24 cellular contexts compared by ENCODE assay signal in genomic region chrX:20680998-20681397, GRCh38.
DNase-seq lines count a peak whose midpoint lies in the region; ATAC-seq and TF ChIP-seq lines count a peak whose summit lies in the region.
"Had no signal": no experiment of that assay in that cellular context is flagged by ENCODE, and none has a peak within 500 bp of the region (broad histone marks: within the 10 kb centered on the region; RNA-seq: fewer than 3 reads in every experiment).

No MANE protein-coding gene starts in this region.

- no peaks in the 10 kb centered on the region for H4K20me1 ChIP-seq in osteoblast (ENCODE audit: insufficient read depth, low read length)

- no peak overlapping the region for H3K27ac ChIP-seq in osteoblast (ENCODE audit: low read depth, low read length)
- H3K27ac ChIP-seq: HL-60 had no signal

- H3K27ac Mint-ChIP-seq in osteocyte (ENCODE audit: unreplicated experiment): no peak overlapping the region
- H3K27ac Mint-ChIP-seq: activated T-helper 2 cell treated with anti-CD3 and anti-CD28 coated beads, Interferon-gamma antibody, Interleukin-2, Interleukin-4, amounts not matched to agents 10 μg/mL and 5 μg/mL and 100 μg/mL, durations not matched to agents 14 hours and 24 hours and 36 hours; B cell; T-helper 17 cell had no signal

- ATAC-seq in GM18870 (IDR thresholded peaks at IDR 0.05; ENCODE audit: unreplicated experiment) (no peak), HG02870 (IDR thresholded peaks at IDR 0.05; ENCODE audit: unreplicated experiment) (no peak)
- ATAC-seq: left colon, T-helper 17 cell had no signal

- H3K4me2 ChIP-seq in osteoblast (ENCODE audit: insufficient read depth, low read length): no peak overlapping the region

- no peak overlapping the region for H2AFZ ChIP-seq in osteoblast (ENCODE audit: low read length)

- no peaks in the 10 kb centered on the region for H3K36me3 ChIP-seq in osteoblast (ENCODE audit: insufficient read depth, low read length)

- no peak overlapping the region for H3K4me3 ChIP-seq in epithelial cell of esophagus (ENCODE audit: low read length)
- no peak overlapping the region for H3K4me3 ChIP-seq in osteoblast (ENCODE audit: insufficient read depth, low read length)

- TF ChIP-seq CTCF in epithelial cell of esophagus (IDR thresholded peaks at IDR 0.05; ENCODE audit: insufficient read depth, low read depth, low read length, missing control alignments): peak; percentile 6
- no peak for TF ChIP-seq CTCF in osteoblast (IDR thresholded peaks at IDR 0.05; ENCODE audit: extremely low read depth, low read depth, low read length)
- no peak for TF ChIP-seq CTCF in osteocyte (IDR thresholded peaks at IDR 0.05)

- H3K27me3 ChIP-seq in osteoblast (ENCODE audit: insufficient read depth, low read length): no peaks in the 10 kb centered on the region

- no peaks in the 10 kb centered on the region for H3K79me2 ChIP-seq in osteoblast (ENCODE audit: insufficient read depth, low read length)

- H3K4me1 ChIP-seq in osteoblast (ENCODE audit: insufficient read depth, low read length): no peaks in the 10 kb centered on the region

- no peaks in the 10 kb centered on the region for H3K4me1 Mint-ChIP-seq in osteocyte (ENCODE audit: unreplicated experiment)
- H3K4me1 Mint-ChIP-seq: B cell, T-helper 17 cell had no signal

- H3K9me3 Mint-ChIP-seq in osteocyte (ENCODE audit: unreplicated experiment): peaks cover 5% of the 10 kb centered on the region
- H3K9me3 Mint-ChIP-seq: activated T-helper 2 cell treated with anti-CD3 and anti-CD28 coated beads, Interferon-gamma antibody, Interleukin-2, Interleukin-4, amounts not matched to agents 10 μg/mL and 5 μg/mL and 100 μg/mL, durations not matched to agents 14 hours and 24 hours and 36 hours had no signal

- no peaks in the 10 kb centered on the region for H3K27me3 Mint-ChIP-seq in osteocyte (ENCODE audit: unreplicated experiment)
- H3K27me3 Mint-ChIP-seq: B cell, T-helper 17 cell had no signal

- no peaks in the 10 kb centered on the region for H3K9me3 ChIP-seq in osteoblast (ENCODE audit: low read depth, low read length)

- H3K36me3 Mint-ChIP-seq in osteocyte (ENCODE audit: unreplicated experiment): no peaks in the 10 kb centered on the region

- DNase-seq in EH (ENCODE audit: low read depth): peak; percentile 9
- DNase-seq in MV-4-11 (lab: John Stamatoyannopoulos, UW): peak; percentile 0
- DNase-seq in epithelial cell of esophagus (ENCODE audit: low read depth): no peak
- peak; percentile 56 for DNase-seq in osteoblast (ENCODE audit: insufficient read length, low spot score, missing footprints)
- DNase-seq in osteocyte (ENCODE audit: extremely low spot score, unreplicated experiment): no peak
- no peak for DNase-seq in activated T-cell treated with anti-CD3 and anti-CD28 coated beads, Interleukin-2, amount 50 U/mL, for 48 hours
- DNase-seq: activated CD4-positive, CD25-positive, alpha-beta regulatory T cell; central memory CD4-positive, alpha-beta T cell; effector CD8-positive, alpha-beta T cell; GF-D8; Kasumi-1; left colon; NCI-H1694; NCI-H510A; SHP77; small intestine; stimulated activated CD4-positive, alpha-beta T cell treated with anti-CD3 and anti-CD28 coated beads, Interleukin-4, amount 100 ng/mL, for 4 hours; stimulated activated CD8-positive, alpha-beta memory T cell treated with anti-CD3 and anti-CD28 coated beads, Interleukin-4, amount 100 ng/mL, for 48 hours; T-helper 17 cell had no signal

- H3K4me3 Mint-ChIP-seq in osteocyte (ENCODE audit: unreplicated experiment): no peak overlapping the region
- H3K4me3 Mint-ChIP-seq: B cell, T-helper 17 cell had no signal

Comparison
In these comparisons a context has a peak if more than half of its experiments do, and no peak if none do; other contexts are left out.
1. DNase-seq: peak in EH (single experiment), MV-4-11 (single experiment) and osteoblast (single experiment); none in epithelial cell of esophagus (single experiment), osteocyte (single experiment) and activated T-cell treated with anti-CD3 and anti-CD28 coated beads, Interleukin-2, amount 50 U/mL, for 48 hours (0 of 2).